ENCODE assay signal across 9 cellular contexts in genomic region chr4:40194602-40195161, GRCh38. TPM values are rescaled to one million over a fixed set of nuclear protein-coding genes. Genes with fewer than 3 reads are reported as not detected.
DNase-seq lines count a peak whose midpoint lies in the region; ATAC-seq and TF ChIP-seq lines count a peak whose summit lies in the region.
"Had no signal": no experiment of that assay in that cellular context is flagged by ENCODE, and none has a peak within 500 bp of the region (broad histone marks: within the 10 kb centered on the region; RNA-seq: fewer than 3 reads in every experiment).

No MANE protein-coding gene starts in this region.

- H3K9me3 Mint-ChIP-seq in activated CD4-positive, alpha-beta T cell treated with anti-CD3 and anti-CD28 coated beads, Interleukin-2, amount 10 ng/mL, durations not matched to agents 7 days and 5 days, result peaks cover 3% of the 10 kb centered on the region

- DNase-seq in activated naive CD4-positive, alpha-beta T cell treated with Interleukin-2 at 50 U/mL for 16 hours, result peak; percentile 48
- no peak for DNase-seq in activated naive CD4-positive, alpha-beta T cell treated with anti-CD3 and anti-CD28 coated beads, Interleukin-2, amount 50 U/mL, for 16 hours
- DNase-seq in activated CD4-positive, alpha-beta T cell treated with anti-CD3 and anti-CD28 coated beads, Interleukin-2, amount 10 ng/mL, durations not matched to agents 7 days and 5 days, result peak; percentile 77
- peak; percentile 68 for DNase-seq in iris pigment epithelial cell (ENCODE audit: low read depth)
- DNase-seq in vagina (ENCODE audit: extremely low spot score in 2 of 2), result peak in 1 of 2 donors; percentile 64
- DNase-seq in HPDE6-E6E7 (ENCODE audit: extremely low spot score), result no peak
- no peak for DNase-seq in GM10248 (ENCODE audit: extremely low spot score)
- DNase-seq: caudate nucleus had no signal

- intact Hi-C loops in vagina (cut with DNase I), result no loop called here

- H3K4me3 ChIP-seq in vagina, result no peak overlapping the region

- CTCF ChIA-PET in activated CD4-positive, alpha-beta T cell treated with anti-CD3 and anti-CD28 coated beads, Interleukin-2, amount 10 ng/mL, durations not matched to agents 7 days and 5 days (lab: Charles Lee), result interaction anchor here (0.8 to 3.6 kb wide), 11 partner anchors 7 to 130 kb away, joined by 3 to 13 read pairs (median 4); no protein-coding TSS in a partner anchor
- CTCF ChIA-PET in GM10248 (lab: Yijun Ruan, JAX), result interaction anchor here (0.8 to 2.2 kb wide), 6 partner anchors 8 to 131 kb away, joined by 3 to 7 read pairs (median 6); no protein-coding TSS in a partner anchor

- H3K27ac ChIP-seq in vagina, result peak overlapping the region; percentile 11

- H3K27me3 Mint-ChIP-seq in activated CD4-positive, alpha-beta T cell treated with anti-CD3 and anti-CD28 coated beads, Interleukin-2, amount 10 ng/mL, durations not matched to agents 7 days and 5 days, result no peaks in the 10 kb centered on the region

- H3K4me1 ChIP-seq in vagina, result no peaks in the 10 kb centered on the region

- POLR2A ChIA-PET in activated CD4-positive, alpha-beta T cell treated with anti-CD3 and anti-CD28 coated beads, Interleukin-2, amount 10 ng/mL, durations not matched to agents 7 days and 5 days (lab: Charles Lee), result interaction anchor here (0.6 to 1.5 kb wide), 5 partner anchors 19 to 257 kb away, joined by 3 to 10 read pairs (median 3); no protein-coding TSS in a partner anchor
- POLR2A ChIA-PET in GM10248 (lab: Yijun Ruan, JAX), result interaction anchor here (0.7 to 1.5 kb wide), 2 partner anchors 9 to 65 kb away, joined by 4 to 5 read pairs; no protein-coding TSS in a partner anchor

- no peaks in the 10 kb centered on the region for H3K27me3 ChIP-seq in vagina

- no peak for TF ChIP-seq POLR2A in vagina (IDR thresholded peaks at IDR 0.05)

- peaks cover 35% of the 10 kb centered on the region for H3K36me3 Mint-ChIP-seq in activated CD4-positive, alpha-beta T cell treated with anti-CD3 and anti-CD28 coated beads, Interleukin-2, amount 10 ng/mL, durations not matched to agents 7 days and 5 days (ENCODE audit: low read depth)

- peak overlapping the region; percentile 98 for H3K27ac Mint-ChIP-seq in activated CD4-positive, alpha-beta T cell treated with anti-CD3 and anti-CD28 coated beads, Interleukin-2, amount 10 ng/mL, durations not matched to agents 7 days and 5 days

- peak overlapping the region; percentile 94 for H3K4me3 Mint-ChIP-seq in activated CD4-positive, alpha-beta T cell treated with anti-CD3 and anti-CD28 coated beads, Interleukin-2, amount 10 ng/mL, durations not matched to agents 7 days and 5 days

- no peaks in the 10 kb centered on the region for H3K36me3 ChIP-seq in vagina

- H3K9me3 ChIP-seq in vagina, result no peaks in the 10 kb centered on the region

- no peak for TF ChIP-seq CTCF in vagina (IDR thresholded peaks at IDR 0.05)
- no peak for TF ChIP-seq CTCF in GM10248 (IDR thresholded peaks at IDR 0.05; ENCODE audit: control extremely low read depth, extremely low read depth, low read depth, missing control alignments)

- no peak for ATAC-seq in HG02970 (IDR thresholded peaks at IDR 0.05; ENCODE audit: low FRiP score, unreplicated experiment)

- H3K4me1 Mint-ChIP-seq in activated CD4-positive, alpha-beta T cell treated with anti-CD3 and anti-CD28 coated beads, Interleukin-2, amount 10 ng/mL, durations not matched to agents 7 days and 5 days, result peaks cover 65% of the 10 kb centered on the region

RNA-seq across cellular contexts. Expression of gene RHOH, which starts 2.1 kb away (rescaled TPM):
- total RNA-seq in activated CD4-positive, alpha-beta T cell treated with anti-CD3 and anti-CD28 coated beads, Interleukin-2, amount 10 ng/mL, durations not matched to agents 7 days and 5 days, result 100 to 1,000 TPM; 134 to 137 TPM
- 2.9 TPM for total RNA-seq in vagina

Comparison
In these comparisons a context has a peak if more than half of its experiments do, and no peak if none do; other contexts are left out.
1. DNase-seq: peak in activated naive CD4-positive, alpha-beta T cell treated with Interleukin-2 at 50 U/mL for 16 hours (single experiment), activated CD4-positive, alpha-beta T cell treated with anti-CD3 and anti-CD28 coated beads, Interleukin-2, amount 10 ng/mL, durations not matched to agents 7 days and 5 days (single experiment) and iris pigment epithelial cell (single experiment); none in activated naive CD4-positive, alpha-beta T cell treated with anti-CD3 and anti-CD28 coated beads, Interleukin-2, amount 50 U/mL, for 16 hours (single experiment), HPDE6-E6E7 (single experiment) and GM10248 (single experiment).
2. RNA of gene RHOH, which starts 2.1 kb away (total RNA-seq): 134 to 137 TPM in activated CD4-positive, alpha-beta T cell treated with anti-CD3 and anti-CD28 coated beads, Interleukin-2, amount 10 ng/mL, durations not matched to agents 7 days and 5 days; 2.9 TPM in vagina (single experiment); every median in the first group is over 10 times any median in the second.